In genomic region chr17:42203354-42203753, GRCh38 we compare ENCODE assay signal across 21 cellular contexts. TPM values are rescaled to one million over a fixed set of nuclear protein-coding genes. Genes with fewer than 3 reads are reported as not detected.
DNase-seq lines count a peak whose midpoint lies in the region; ATAC-seq and TF ChIP-seq lines count a peak whose summit lies in the region.
"Had no signal": no experiment of that assay in that cellular context is flagged by ENCODE, and none has a peak within 500 bp of the region (broad histone marks: within the 10 kb centered on the region; RNA-seq: fewer than 3 reads in every experiment).

No MANE protein-coding gene starts in this region.

- H3K4me2 ChIP-seq in GM23338 = no peak overlapping the region
- H3K4me2 ChIP-seq: BLaER1 had no signal

- no peak overlapping the region for H3K4me3 ChIP-seq in GM23338
- H3K4me3 ChIP-seq: BLaER1 had no signal

- TF ChIP-seq CTCF in GM23338 (conservative IDR thresholded peaks at IDR 0.05; ENCODE audit: low read depth in 2 of 2) = no peak

- CTCF ChIA-PET in activated CD4-positive, alpha-beta T cell treated with anti-CD3 and anti-CD28 coated beads for 36 hours (lab: Charles Lee) = no interaction called here

- intact Hi-C loops in activated CD4-positive, alpha-beta T cell treated with anti-CD3 and anti-CD28 coated beads for 36 hours (cut with DNase I, micrococcal nuclease) = loop anchor here in 1 of 2 experiments (10.0 kb wide), 1 partner anchor 301 kb away; no protein-coding TSS in a partner anchor

- no peak for DNase-seq in activated CD4-positive, alpha-beta T cell treated with anti-CD3 and anti-CD28 coated beads for 36 hours
- no peak for DNase-seq in activated CD4-positive, alpha-beta T cell treated with anti-CD3 and anti-CD28 coated beads for 4 hours
- DNase-seq in effector memory CD8-positive, alpha-beta T cell = no peak
- DNase-seq in renal cortical epithelial cell (ENCODE audit: low read depth) = peak; percentile 74
- no peak for DNase-seq in GM23338 (ENCODE audit: low spot score)
- no peak for DNase-seq in occipital lobe (lab: John Stamatoyannopoulos, UW)
- DNase-seq: DMS 273 treated with DMSO at 0.1 percent for 48 hours, GDM1, GOT3, KBM-7, NCI-H1436, NCI-H2029 treated with DMSO at 0.1 percent for 48 hours, NCI-H2171 treated with DMSO at 0.1 percent for 48 hours, NCI-H446 treated with DMSO at 0.1 percent for 48 hours, OCI-M1 had no signal

- H3K27ac ChIP-seq in GM23338 (ENCODE audit: low read depth) = no peak overlapping the region
- H3K27ac ChIP-seq: 22Rv1, BLaER1 had no signal

- H3K4me1 ChIP-seq in GM23338 (ENCODE audit: insufficient read depth) = no peaks in the 10 kb centered on the region

- no peak overlapping the region for H2AFZ ChIP-seq in GM23338

- ATAC-seq in activated CD4-positive, alpha-beta T cell treated with anti-CD3 and anti-CD28 coated beads for 36 hours = no peak
- no peak for ATAC-seq in effector memory CD8-positive, alpha-beta T cell (replicated peaks)
- ATAC-seq in GM21423 (IDR thresholded peaks at IDR 0.05; ENCODE audit: unreplicated experiment) = no peak
- ATAC-seq in GM23338 = no peak

- peaks cover 54% of the 10 kb centered on the region for H3K36me3 Mint-ChIP-seq in activated CD4-positive, alpha-beta T cell treated with anti-CD3 and anti-CD28 coated beads for 36 hours (ENCODE audit: low read depth)
- H3K36me3 Mint-ChIP-seq in effector memory CD8-positive, alpha-beta T cell (ENCODE audit: insufficient read depth) = peaks cover 77% of the 10 kb centered on the region
- peaks cover 41% of the 10 kb centered on the region; the same call in 2 of the 3 replicates for H3K36me3 Mint-ChIP-seq in GM23338 (ENCODE audit: low read depth)

- no peaks in the 10 kb centered on the region for H3K27me3 ChIP-seq in GM23338 (ENCODE audit: insufficient read depth)
- H3K27me3 ChIP-seq: BLaER1 had no signal

- H4K20me1 ChIP-seq in GM23338 (replicated peaks; ENCODE audit: insufficient read depth) = no peaks in the 10 kb centered on the region
- H4K20me1 ChIP-seq: BLaER1 had no signal

- H3K79me2 ChIP-seq in GM23338 (replicated peaks; ENCODE audit: insufficient read depth) = no peaks in the 10 kb centered on the region

- POLR2A ChIA-PET in activated CD4-positive, alpha-beta T cell treated with anti-CD3 and anti-CD28 coated beads for 36 hours (lab: Charles Lee) = no interaction called here

- H3K4me1 Mint-ChIP-seq in activated CD4-positive, alpha-beta T cell treated with anti-CD3 and anti-CD28 coated beads for 36 hours = no peaks in the 10 kb centered on the region
- peaks cover 0 to 2% of the 10 kb centered on the region in 2 donors for H3K4me1 Mint-ChIP-seq in effector memory CD8-positive, alpha-beta T cell (ENCODE audit: low read depth in 2 of 2)
- H3K4me1 Mint-ChIP-seq in GM23338 = peaks cover 2% of the 10 kb centered on the region; the same call in 1 of the 3 replicates

- H3K9me2 ChIP-seq in GM23338 (ENCODE audit: insufficient read depth) = no peaks in the 10 kb centered on the region

- H3K4me3 Mint-ChIP-seq in activated CD4-positive, alpha-beta T cell treated with anti-CD3 and anti-CD28 coated beads for 36 hours = no peak overlapping the region
- no peak overlapping the region for H3K4me3 Mint-ChIP-seq in effector memory CD8-positive, alpha-beta T cell
- no peak overlapping the region for H3K4me3 Mint-ChIP-seq in GM23338

- peak overlapping the region; percentile 43 for H3K27ac Mint-ChIP-seq in activated CD4-positive, alpha-beta T cell treated with anti-CD3 and anti-CD28 coated beads for 36 hours
- H3K27ac Mint-ChIP-seq in effector memory CD8-positive, alpha-beta T cell = peak overlapping the region; percentile 39 to 55
- H3K27ac Mint-ChIP-seq in GM23338 = no peak overlapping the region

- H3K9me3 Mint-ChIP-seq in activated CD4-positive, alpha-beta T cell treated with anti-CD3 and anti-CD28 coated beads for 36 hours (ENCODE audit: low read depth) = no peaks in the 10 kb centered on the region
- H3K9me3 Mint-ChIP-seq in effector memory CD8-positive, alpha-beta T cell = no peaks in the 10 kb centered on the region
- H3K9me3 Mint-ChIP-seq in GM23338 = no peaks in the 10 kb centered on the region

- no peak for TF ChIP-seq RAD21 in Ishikawa (IDR thresholded peaks at IDR 0.05; ENCODE audit: low read depth)

- H3F3A ChIP-seq in GM23338 (replicated peaks; ENCODE audit: low read depth) = 0 out of 2 replicates have a peak, but pooled peaks cover 7% of the 10 kb centered on the region

- no peaks in the 10 kb centered on the region for H3K27me3 Mint-ChIP-seq in activated CD4-positive, alpha-beta T cell treated with anti-CD3 and anti-CD28 coated beads for 36 hours
- H3K27me3 Mint-ChIP-seq in effector memory CD8-positive, alpha-beta T cell = no peaks in the 10 kb centered on the region
- peaks cover 10% of the 10 kb centered on the region for H3K27me3 Mint-ChIP-seq in GM23338 (ENCODE audit: insufficient read depth, low read depth, poor library complexity)

- H3K36me3 ChIP-seq in GM23338 (ENCODE audit: insufficient read depth) = no peaks in the 10 kb centered on the region; the same call in 1 of the 2 replicates

- TF ChIP-seq EP300 in Ishikawa (IDR thresholded peaks at IDR 0.05; ENCODE audit: borderline replicate concordance) = no peak

TF ChIP-seq in Ishikawa, 13 proteins besides CTCF, POLR2A, EP300 and RAD21 (continues in another document):
- peak; percentile 52; the same call in 1 of the 2 replicates for TF ChIP-seq TEAD4 (IDR thresholded peaks at IDR 0.05)

TF ChIP-seq in GM23338, 12 proteins besides CTCF, POLR2A, EP300 and RAD21 (continues in another document):
- TF ChIP-seq CREB1 (CRISPR knock-in tag; IDR thresholded peaks at IDR 0.05; ENCODE audit: low read depth) = no peak
- TF ChIP-seq EZH2phosphoT487 (IDR thresholded peaks at IDR 0.05; ENCODE audit: unreplicated experiment) = no peak
- TF ChIP-seq NANOG (IDR thresholded peaks at IDR 0.05; ENCODE audit: borderline replicate concordance) = no peak

RNA-seq across cellular contexts. Expression of gene GHDC, which starts 9.1 kb away (rescaled TPM):
- total RNA-seq in activated CD4-positive, alpha-beta T cell treated with anti-CD3 and anti-CD28 coated beads for 36 hours = 10 to 100 TPM; 11.3 to 15.5 TPM
- total RNA-seq in renal cortical epithelial cell (30.6 and 69.0 TPM in 2 replicates), occipital lobe (5.5 TPM)
- total RNA-seq in GM23338 (2014; rRNA removed; shearing (Covaris generic)) = 6.4 and 13.8 TPM in 2 replicates
- polyA plus RNA-seq in GM23338 (2016; fragmentation: Nextera tagmentation; extraction: Ambion mirVana) = 3.0 and 4.0 TPM in 2 replicates

RNA-seq across cellular contexts. Expression of gene HCRT, which starts 18.1 kb away (rescaled TPM):
- not detected for total RNA-seq in activated CD4-positive, alpha-beta T cell treated with anti-CD3 and anti-CD28 coated beads for 36 hours
- total RNA-seq in renal cortical epithelial cell = not detected in 2 replicates
- not detected in 2 replicates for total RNA-seq in GM23338 (2014; rRNA removed; shearing (Covaris generic))
- 0.70 TPM in 1 of 2 replicates, not detected in the other for polyA plus RNA-seq in GM23338 (2016; fragmentation: Nextera tagmentation; extraction: Ambion mirVana)
- total RNA-seq in occipital lobe = not detected
- total RNA-seq: M059J, RPMI7951 had no signal

RNA-seq across cellular contexts. Expression of gene KCNH4, which starts 22.4 kb away (rescaled TPM):
- under 1 TPM; 0.43 to 0.53 TPM for total RNA-seq in activated CD4-positive, alpha-beta T cell treated with anti-CD3 and anti-CD28 coated beads for 36 hours
- not detected in 2 replicates for total RNA-seq in renal cortical epithelial cell
- 0.08 and 0.49 TPM in 2 replicates for total RNA-seq in GM23338 (2014; rRNA removed; shearing (Covaris generic))
- polyA plus RNA-seq in GM23338 (2016; fragmentation: Nextera tagmentation; extraction: Ambion mirVana) = 0.05 and 0.08 TPM in 2 replicates
- total RNA-seq in occipital lobe = 0.31 TPM
- total RNA-seq: M059J had no signal

RNA-seq across cellular contexts. Expression of gene RAB5C, which starts 48.6 kb away (rescaled TPM):
- total RNA-seq in activated CD4-positive, alpha-beta T cell treated with anti-CD3 and anti-CD28 coated beads for 36 hours = 10 to 100 TPM; 32.0 to 47.3 TPM
- total RNA-seq in renal cortical epithelial cell (83.9 and 129 TPM in 2 replicates), occipital lobe (35.1 TPM)
- 53.2 and 64.2 TPM in 2 replicates for total RNA-seq in GM23338 (2014; rRNA removed; shearing (Covaris generic))
- 23.9 and 28.2 TPM in 2 replicates for polyA plus RNA-seq in GM23338 (2016; fragmentation: Nextera tagmentation; extraction: Ambion mirVana)
